1 cellular context compared by ENCODE assay signal in genomic region chr7:27247000-27247399, GRCh38.
TF ChIP-seq lines count a peak whose summit lies in the region.

No MANE protein-coding gene starts in this region.

TF ChIP-seq in GM12878, 131 proteins besides CTCF, POLR2A, EP300 and RAD21 (continued from another document):
- TF ChIP-seq, protein P1, sequence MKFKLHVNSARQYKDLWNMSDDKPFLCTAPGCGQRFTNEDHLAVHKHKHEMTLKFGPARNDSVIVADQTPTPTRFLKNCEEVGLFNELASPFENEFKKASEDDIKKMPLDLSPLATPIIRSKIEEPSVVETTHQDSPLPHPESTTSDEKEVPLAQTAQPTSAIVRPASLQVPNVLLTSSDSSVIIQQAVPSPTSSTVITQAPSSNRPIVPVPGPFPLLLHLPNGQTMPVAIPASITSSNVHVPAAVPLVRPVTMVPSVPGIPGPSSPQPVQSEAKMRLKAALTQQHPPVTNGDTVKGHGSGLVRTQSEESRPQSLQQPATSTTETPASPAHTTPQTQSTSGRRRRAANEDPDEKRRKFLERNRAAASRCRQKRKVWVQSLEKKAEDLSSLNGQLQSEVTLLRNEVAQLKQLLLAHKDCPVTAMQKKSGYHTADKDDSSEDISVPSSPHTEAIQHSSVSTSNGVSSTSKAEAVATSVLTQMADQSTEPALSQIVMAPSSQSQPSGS (IDR thresholded peaks at IDR 0.05; ENCODE audit: low read length), result no peak
